ENCODE assay signal across 12 cellular contexts in the genomic region with DNA sequence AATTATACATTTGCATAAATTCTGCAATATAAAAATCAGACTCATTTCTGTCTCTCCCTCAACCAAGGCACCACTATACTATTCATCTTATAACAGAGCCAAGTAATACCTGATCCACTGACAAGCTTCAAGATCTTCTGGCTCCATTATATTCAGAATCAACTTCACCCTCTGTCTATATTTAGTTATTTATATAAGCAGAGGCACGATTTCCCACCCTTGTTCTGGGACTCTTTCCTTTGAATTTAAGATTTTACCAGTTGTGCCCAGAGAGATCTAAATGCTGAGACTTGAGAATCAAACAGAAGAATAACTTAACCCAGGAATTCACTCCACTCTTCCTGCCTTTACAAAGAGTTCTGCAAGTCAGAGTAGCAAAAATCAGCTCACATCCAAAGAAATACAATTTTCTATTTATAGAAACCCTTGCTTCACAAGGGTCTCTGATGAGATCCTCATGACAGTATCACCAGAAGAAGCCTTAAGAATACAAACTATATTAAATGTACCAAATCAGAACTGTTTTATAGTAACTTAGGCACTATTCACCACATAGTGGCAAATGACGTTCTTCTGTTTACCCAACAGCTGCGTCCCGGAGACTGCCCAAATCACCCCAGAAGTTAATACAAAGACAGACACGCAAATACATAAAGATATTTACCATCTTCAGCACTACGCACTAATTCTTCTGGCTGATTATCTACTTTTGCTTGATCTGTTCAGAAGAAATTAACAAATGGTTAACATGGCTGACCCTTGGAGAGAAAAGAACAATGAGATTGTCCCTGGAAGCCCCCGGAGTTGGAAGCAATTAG. TPM values are rescaled to one million over a fixed set of nuclear protein-coding genes. Genes with fewer than 3 reads are reported as not detected.
DNase-seq lines count a peak whose midpoint lies in the region; ATAC-seq and TF ChIP-seq lines count a peak whose summit lies in the region.
"Had no signal": no experiment of that assay in that cellular context is flagged by ENCODE, and none has a peak within 500 bp of the region (broad histone marks: within the 10 kb centered on the region; RNA-seq: fewer than 3 reads in every experiment).

No MANE protein-coding gene starts in this region.

- H3K4me3 Mint-ChIP-seq in activated T-cell treated with anti-CD3 and anti-CD28 coated beads, Interleukin-2, amount 50 U/mL, for 72 hours = no peak overlapping the region
- no peak overlapping the region for H3K4me3 Mint-ChIP-seq in activated T-cell treated with anti-CD3 and anti-CD28 coated beads, Interleukin-2, amount 50 U/mL, for 4 hours
- peak overlapping the region; percentile 66 for H3K4me3 Mint-ChIP-seq in type B pancreatic cell
- H3K4me3 Mint-ChIP-seq: natural killer cell had no signal

- no peaks in the 10 kb centered on the region for H3K27me3 Mint-ChIP-seq in activated T-cell treated with anti-CD3 and anti-CD28 coated beads, Interleukin-2, amount 50 U/mL, for 72 hours (ENCODE audit: low read depth)
- no peaks in the 10 kb centered on the region for H3K27me3 Mint-ChIP-seq in activated T-cell treated with anti-CD3 and anti-CD28 coated beads, Interleukin-2, amount 50 U/mL, for 4 hours (ENCODE audit: low read depth)
- peaks cover 4% of the 10 kb centered on the region for H3K27me3 Mint-ChIP-seq in type B pancreatic cell

- no peak for TF ChIP-seq CTCF in epithelial cell of proximal tubule (conservative IDR thresholded peaks at IDR 0.05; ENCODE audit: low read depth, low read length)
- TF ChIP-seq CTCF in type B pancreatic cell (conservative IDR thresholded peaks at IDR 0.05) = no peak
- no peak for TF ChIP-seq CTCF in mucosa of descending colon (IDR thresholded peaks at IDR 0.05)

- H3K27me3 ChIP-seq in muscle layer of duodenum (ENCODE audit: low read depth, low read length) = no peaks in the 10 kb centered on the region

- no peaks in the 10 kb centered on the region for H3K36me3 Mint-ChIP-seq in activated T-cell treated with anti-CD3 and anti-CD28 coated beads, Interleukin-2, amount 50 U/mL, for 72 hours (ENCODE audit: insufficient read depth in 2 of 2)
- H3K36me3 Mint-ChIP-seq in activated T-cell treated with anti-CD3 and anti-CD28 coated beads, Interleukin-2, amount 50 U/mL, for 4 hours (ENCODE audit: insufficient read depth) = peaks cover 16% of the 10 kb centered on the region
- H3K36me3 Mint-ChIP-seq in type B pancreatic cell = peaks cover 4% of the 10 kb centered on the region

- H3K27ac ChIP-seq in muscle layer of duodenum (ENCODE audit: low read length) = peak overlapping the region; percentile 82
- H3K27ac ChIP-seq: 22Rv1 had no signal

- peaks cover 23% of the 10 kb centered on the region for H3K4me1 Mint-ChIP-seq in activated T-cell treated with anti-CD3 and anti-CD28 coated beads, Interleukin-2, amount 50 U/mL, for 72 hours (ENCODE audit: low read depth)
- no peaks in the 10 kb centered on the region for H3K4me1 Mint-ChIP-seq in activated T-cell treated with anti-CD3 and anti-CD28 coated beads, Interleukin-2, amount 50 U/mL, for 4 hours (ENCODE audit: low read depth)
- H3K4me1 Mint-ChIP-seq in type B pancreatic cell (ENCODE audit: unreplicated experiment) = peaks cover 11% of the 10 kb centered on the region

- intact Hi-C loops in mucosa of descending colon (cut with DNase I, micrococcal nuclease) = no loop called here

- H3K4me1 ChIP-seq in muscle layer of duodenum (ENCODE audit: control insufficient read depth in 1 of 2, insufficient read depth in 2 of 2, low read length in 2 of 2) (no peaks in the 10 kb centered on the region), mucosa of descending colon (ENCODE audit: low read depth) (no peaks in the 10 kb centered on the region)

- no peaks in the 10 kb centered on the region for H3K9me3 Mint-ChIP-seq in activated T-cell treated with anti-CD3 and anti-CD28 coated beads, Interleukin-2, amount 50 U/mL, for 72 hours
- no peaks in the 10 kb centered on the region for H3K9me3 Mint-ChIP-seq in activated T-cell treated with anti-CD3 and anti-CD28 coated beads, Interleukin-2, amount 50 U/mL, for 4 hours
- peaks cover 4% of the 10 kb centered on the region for H3K9me3 Mint-ChIP-seq in type B pancreatic cell
- H3K9me3 Mint-ChIP-seq: natural killer cell had no signal

- no peak for ATAC-seq in activated T-cell treated with anti-CD3 and anti-CD28 coated beads, Interleukin-2, amount 50 U/mL, for 72 hours (replicated peaks in 1 of 2)
- no peak for ATAC-seq in activated T-cell treated with anti-CD3 and anti-CD28 coated beads, Interleukin-2, amount 50 U/mL, for 4 hours
- no peak for ATAC-seq in mucosa of descending colon
- ATAC-seq: natural killer cell had no signal

- H3K4me3 ChIP-seq in epithelial cell of proximal tubule (ENCODE audit: low read depth, low read length) (peak overlapping the region; percentile 53), muscle layer of duodenum (ENCODE audit: low read depth in 1 of 2, low read length in 2 of 2) (peak overlapping the region; percentile 28 to 37), mucosa of descending colon (no peak overlapping the region)

- peak overlapping the region; percentile 24 for H3K27ac Mint-ChIP-seq in activated T-cell treated with anti-CD3 and anti-CD28 coated beads, Interleukin-2, amount 50 U/mL, for 72 hours
- peak overlapping the region; percentile 66 for H3K27ac Mint-ChIP-seq in type B pancreatic cell

- no peaks in the 10 kb centered on the region for H3K36me3 ChIP-seq in muscle layer of duodenum (ENCODE audit: control insufficient read depth in 1 of 2, insufficient read depth in 2 of 2, low read length in 2 of 2)
- H3K36me3 ChIP-seq in mucosa of descending colon (ENCODE audit: low read depth) = no peaks in the 10 kb centered on the region

- no peaks in the 10 kb centered on the region for H3K9me3 ChIP-seq in muscle layer of duodenum (ENCODE audit: control insufficient read depth in 1 of 2, low read length in 2 of 2)
- H3K9me3 ChIP-seq in mucosa of descending colon = no peaks in the 10 kb centered on the region

- DNase-seq in activated T-cell treated with anti-CD3 and anti-CD28 coated beads, Interleukin-2, amount 50 U/mL, for 72 hours = no peak
- DNase-seq in activated T-cell treated with anti-CD3 and anti-CD28 coated beads, Interleukin-2, amount 50 U/mL, for 4 hours = no peak
- DNase-seq in epithelial cell of proximal tubule (ENCODE audit: low read depth) (no peak), type B pancreatic cell (ENCODE audit: extremely low spot score, unreplicated experiment) (no peak), NCI-H226 (no peak), mucosa of descending colon (no peak)
- DNase-seq in activated effector memory CD4-positive, alpha-beta T cell treated with Interleukin-2 at 50 U/mL for 16 hours = no peak
- DNase-seq: activated naive CD4-positive, alpha-beta T cell; Kasumi-1; natural killer cell had no signal

RNA-seq across cellular contexts. Expression of a gene that starts 32.3 kb away (rescaled TPM):
- total RNA-seq in activated T-cell treated with anti-CD3 and anti-CD28 coated beads, Interleukin-2, amount 50 U/mL, for 72 hours = under 1 TPM; 0.22 to 0.90 TPM
- not detected for total RNA-seq in activated T-cell treated with anti-CD3 and anti-CD28 coated beads, Interleukin-2, amount 50 U/mL, for 4 hours
- total RNA-seq in epithelial cell of proximal tubule = 0.51 TPM in 1 of 2 replicates, not detected in the other
- 0.19 and 0.77 TPM in 2 replicates for total RNA-seq in type B pancreatic cell (ENCODE audit: low replicate concordance)
- 1 to 10 TPM; 4.1 to 6.4 (median 4.1) TPM for total RNA-seq in mucosa of descending colon

RNA-seq across cellular contexts. Expression of a gene that starts 53.4 kb away (rescaled TPM):
- total RNA-seq in activated T-cell treated with anti-CD3 and anti-CD28 coated beads, Interleukin-2, amount 50 U/mL, for 72 hours = 10 to 100 TPM; 52.9 to 56.0 TPM
- total RNA-seq in activated T-cell treated with anti-CD3 and anti-CD28 coated beads, Interleukin-2, amount 50 U/mL, for 4 hours = 10 to 100 TPM; 28.9 to 31.9 (median 31.1) TPM
- total RNA-seq in epithelial cell of proximal tubule (20.6 and 24.7 TPM in 2 replicates), type B pancreatic cell (ENCODE audit: low replicate concordance) (43.2 and 55.7 TPM in 2 replicates), mucosa of descending colon (10 to 100 TPM; 37.6 to 45.6 (median 40.7) TPM)
